Comparison of ENCODE assay signal across 27 cellular contexts in genomic region chrX:54931107-54931506, GRCh38.
"Had no signal": no experiment of that assay in that cellular context is flagged by ENCODE, and none has a peak within 500 bp of the region (broad histone marks: within the 10 kb centered on the region; RNA-seq: fewer than 3 reads in every experiment).

No MANE protein-coding gene starts in this region.

- H3K27me3 Mint-ChIP-seq: stimulated activated naive B cell treated with anti-CD40 and anti-IgM and Interleukin-4, amounts not matched to agents 10 μg/mL and 1 μg/mL and 100 μg/mL, for 72 hours; stimulated activated naive CD8-positive, alpha-beta T cell treated with anti-CD3 and anti-CD28 coated beads, Interleukin-15, Interleukin-2, amounts not matched to agents 100 ng/mL and 50 ng/mL, for 24 hours had no signal

- DNase-seq: natural killer cell; occipital lobe; ovary; psoas muscle; right cardiac atrium; right lobe of liver; sigmoid colon; small intestine; stimulated activated CD4-positive, alpha-beta T cell treated with anti-CD3 and anti-CD28 coated beads, Interleukin-15, amount 100 ng/mL, for 24 hours; stimulated activated CD4-positive, alpha-beta T cell treated with anti-CD3 and anti-CD28 coated beads, Interleukin-2, amount 100 ng/mL, for 24 hours; stimulated activated CD4-positive, alpha-beta T cell treated with anti-CD3 and anti-CD28 coated beads, Interleukin-2, amount 100 ng/mL, for 48 hours; stimulated activated CD4-positive, alpha-beta T cell treated with anti-CD3 and anti-CD28 coated beads, Interleukin-4, amount 100 ng/mL, for 24 hours; stimulated activated naive B cell treated with anti-CD40 and anti-IgM and Interleukin-4, amounts not matched to agents 10 μg/mL and 1 μg/mL and 100 μg/mL, for 72 hours; stimulated activated naive CD4-positive, alpha-beta T cell treated with Interleukin-2 at 50 U/mL for 16 hours; stomach; thyroid gland; trophoblast cell had no signal

- ATAC-seq: natural killer cell; psoas muscle; right cardiac atrium; right lobe of liver; stimulated activated effector memory CD8-positive, alpha-beta T cell treated with anti-CD3 and anti-CD28 coated beads, Interleukin-12 subunit alpha, Interleukin-12 subunit beta, amount 100 ng/mL, for 72 hours; stimulated activated naive B cell treated with anti-CD40 and anti-IgM and Interleukin-4, amounts not matched to agents 10 μg/mL and 1 μg/mL and 100 μg/mL, for 72 hours had no signal

- FAIRE-seq: small intestine, urothelium cell line had no signal

- H3K4me3 Mint-ChIP-seq: natural killer cell; nephron; neural progenitor cell; stimulated activated effector memory CD8-positive, alpha-beta T cell treated with anti-CD3 and anti-CD28 coated beads, Interleukin-12 subunit alpha, Interleukin-12 subunit beta, amount 100 ng/mL, for 72 hours; stimulated activated naive B cell treated with anti-CD40 and anti-IgM and Interleukin-4, amounts not matched to agents 10 μg/mL and 1 μg/mL and 100 μg/mL, for 72 hours; stimulated activated naive CD8-positive, alpha-beta T cell treated with anti-CD3 and anti-CD28 coated beads, Interleukin-15, Interleukin-2, amounts not matched to agents 100 ng/mL and 50 ng/mL, for 24 hours had no signal

- H3K36me3 ChIP-seq: neural progenitor cell, ovary, thyroid gland had no signal

- H3K4me1 Mint-ChIP-seq: natural killer cell; nephron; neural progenitor cell; stimulated activated effector memory CD8-positive, alpha-beta T cell treated with anti-CD3 and anti-CD28 coated beads, Interleukin-12 subunit alpha, Interleukin-12 subunit beta, amount 100 ng/mL, for 72 hours; stimulated activated naive B cell treated with anti-CD40 and anti-IgM and Interleukin-4, amounts not matched to agents 10 μg/mL and 1 μg/mL and 100 μg/mL, for 72 hours had no signal

- H3K4me3 ChIP-seq: neural progenitor cell, ovary, psoas muscle, right lobe of liver, sigmoid colon, stomach, thoracic aorta, thyroid gland, tibial nerve, upper lobe of left lung, vagina had no signal

- H3K4me2 ChIP-seq: neural progenitor cell had no signal

- H2AFZ ChIP-seq: neural progenitor cell, parathyroid adenoma had no signal

- H3K36me3 Mint-ChIP-seq: natural killer cell; stimulated activated effector memory CD8-positive, alpha-beta T cell treated with anti-CD3 and anti-CD28 coated beads, Interleukin-12 subunit alpha, Interleukin-12 subunit beta, amount 100 ng/mL, for 72 hours had no signal

- H3K9me3 Mint-ChIP-seq: natural killer cell; stimulated activated effector memory CD8-positive, alpha-beta T cell treated with anti-CD3 and anti-CD28 coated beads, Interleukin-12 subunit alpha, Interleukin-12 subunit beta, amount 100 ng/mL, for 72 hours; stimulated activated naive CD8-positive, alpha-beta T cell treated with anti-CD3 and anti-CD28 coated beads, Interleukin-15, Interleukin-2, amounts not matched to agents 100 ng/mL and 50 ng/mL, for 24 hours had no signal

- H3K27ac ChIP-seq: neural progenitor cell, ovary, parathyroid adenoma, psoas muscle, right lobe of liver, sigmoid colon, stomach, thoracic aorta, thyroid gland, tibial nerve, upper lobe of left lung, vagina had no signal

- H3K79me2 ChIP-seq: parathyroid adenoma had no signal

- H3K9me3 ChIP-seq: ovary, psoas muscle, right lobe of liver, sigmoid colon, thoracic aorta, thyroid gland, tibial nerve, upper lobe of left lung, vagina had no signal

- H3K4me1 ChIP-seq: neural progenitor cell, parathyroid adenoma, psoas muscle, right lobe of liver, sigmoid colon, stomach, thyroid gland, tibial nerve, upper lobe of left lung, vagina had no signal

- H3K9ac ChIP-seq: neural progenitor cell, parathyroid adenoma had no signal

- H3K27ac Mint-ChIP-seq: natural killer cell; nephron; neural progenitor cell; stimulated activated effector memory CD8-positive, alpha-beta T cell treated with anti-CD3 and anti-CD28 coated beads, Interleukin-12 subunit alpha, Interleukin-12 subunit beta, amount 100 ng/mL, for 72 hours; stimulated activated naive B cell treated with anti-CD40 and anti-IgM and Interleukin-4, amounts not matched to agents 10 μg/mL and 1 μg/mL and 100 μg/mL, for 72 hours; stimulated activated naive CD8-positive, alpha-beta T cell treated with anti-CD3 and anti-CD28 coated beads, Interleukin-15, Interleukin-2, amounts not matched to agents 100 ng/mL and 50 ng/mL, for 24 hours had no signal

- H3K27me3 ChIP-seq: neural progenitor cell, ovary, right lobe of liver, sigmoid colon, thyroid gland, tibial nerve, upper lobe of left lung, vagina had no signal
